Comparison of ENCODE assay signal across 2 cellular contexts in genomic region chr11:88384678-88385015, GRCh38.
TF ChIP-seq lines count a peak whose summit lies in the region.

No MANE protein-coding gene starts in this region.

TF ChIP-seq in HCT116, 20 proteins besides CTCF, POLR2A, EP300 and RAD21 (continued from another document):
- no peak for TF ChIP-seq REST (IDR thresholded peaks at IDR 0.05; ENCODE audit: low read depth)

TF ChIP-seq in SK-N-SH treated with all-trans-retinoic acid at 6 μM for 48 hours, 23 proteins besides CTCF, POLR2A, EP300 and RAD21 (continued from another document):
- TF ChIP-seq OSR1 (CRISPR knock-in tag; IDR thresholded peaks at IDR 0.05) (no peak), ZC3H10 (CRISPR knock-in tag; IDR thresholded peaks at IDR 0.05) (no peak), TOX (CRISPR knock-in tag; IDR thresholded peaks at IDR 0.05; ENCODE audit: borderline replicate concordance) (no peak), ZFP30 (CRISPR knock-in tag; IDR thresholded peaks at IDR 0.05) (no peak), RARB (CRISPR knock-in tag; IDR thresholded peaks at IDR 0.05) (no peak), PPARA (CRISPR knock-in tag; IDR thresholded peaks at IDR 0.05; ENCODE audit: borderline replicate concordance) (no peak), ARNTL (CRISPR knock-in tag; IDR thresholded peaks at IDR 0.05; ENCODE audit: borderline replicate concordance, low read depth) (no peak), ESRRG (CRISPR knock-in tag; IDR thresholded peaks at IDR 0.05) (no peak), CSDC2 (CRISPR knock-in tag; IDR thresholded peaks at IDR 0.05) (no peak), ZNF8 (CRISPR knock-in tag; IDR thresholded peaks at IDR 0.05) (no peak), SNAI2 (CRISPR knock-in tag; IDR thresholded peaks at IDR 0.05) (no peak), CSRNP3 (CRISPR knock-in tag; IDR thresholded peaks at IDR 0.05) (no peak), ZNF565 (CRISPR knock-in tag; conservative IDR thresholded peaks at IDR 0.05; ENCODE audit: low read depth) (no peak)
